12 cellular contexts compared by ENCODE assay signal in genomic region chr1:83500987-83501591, GRCh38.
DNase-seq lines count a peak whose midpoint lies in the region; ATAC-seq lines count a peak whose summit lies in the region.
"Had no signal": no experiment of that assay in that cellular context is flagged by ENCODE, and none has a peak within 500 bp of the region (broad histone marks: within the 10 kb centered on the region; RNA-seq: fewer than 3 reads in every experiment).

No MANE protein-coding gene starts in this region.

- H3K36me3 Mint-ChIP-seq in activated naive CD4-positive, alpha-beta T cell treated with anti-CD3 and anti-CD28 coated beads, Interleukin-2, amount 50 U/mL, for 72 hours: peaks cover 20 to 51% of the 10 kb centered on the region in 2 donors
- H3K36me3 Mint-ChIP-seq: naive B cell had no signal

- peak; percentile 97 to 99 for ATAC-seq in activated naive CD4-positive, alpha-beta T cell treated with anti-CD3 and anti-CD28 coated beads, Interleukin-2, amount 50 U/mL, for 72 hours
- ATAC-seq in HG02571 (IDR thresholded peaks at IDR 0.05; ENCODE audit: unreplicated experiment) (peak; percentile 91), HG03520 (IDR thresholded peaks at IDR 0.05; ENCODE audit: unreplicated experiment) (peak; percentile 89)
- peak; percentile 93 for ATAC-seq in stimulated activated naive CD8-positive, alpha-beta T cell treated with anti-CD3 and anti-CD28 coated beads, Interleukin-15, Interleukin-2, amounts not matched to agents 100 U/mL and 50 U/mL, for 24 hours

- H3K27ac Mint-ChIP-seq in activated naive CD4-positive, alpha-beta T cell treated with anti-CD3 and anti-CD28 coated beads, Interleukin-2, amount 50 U/mL, for 72 hours: peak overlapping the region; percentile 69 to 80

- peaks cover 30 to 38% of the 10 kb centered on the region in 2 donors for H3K9me3 Mint-ChIP-seq in activated naive CD4-positive, alpha-beta T cell treated with anti-CD3 and anti-CD28 coated beads, Interleukin-2, amount 50 U/mL, for 72 hours

- DNase-seq in activated naive CD4-positive, alpha-beta T cell treated with anti-CD3 and anti-CD28 coated beads, Interleukin-2, amount 50 U/mL, for 72 hours (ENCODE audit: low spot score in 2 of 2): no peak
- no peak for DNase-seq in activated naive CD4-positive, alpha-beta T cell (lab: John Stamatoyannopoulos, UW)
- DNase-seq in stimulated activated naive CD8-positive, alpha-beta T cell treated with anti-CD3 and anti-CD28 coated beads, Interleukin-15, Interleukin-2, amounts not matched to agents 100 U/mL and 50 U/mL, for 24 hours: no peak
- DNase-seq in activated CD4-positive, alpha-beta T cell treated with anti-CD3 and anti-CD28 coated beads for 48 hours: no peak
- DNase-seq in ureter (ENCODE audit: low spot score) (no peak), NCI-H1105 treated with DMSO at 0.1 percent for 48 hours (lab: John Stamatoyannopoulos, UW) (no peak)
- DNase-seq: AML-193, GM23248, naive B cell, NCI-H187 had no signal
